Comparison of ENCODE assay signal across 23 cellular contexts in genomic region chr2:234884591-234884990, GRCh38.
"Had no signal": no experiment of that assay in that cellular context is flagged by ENCODE, and none has a peak within 500 bp of the region (broad histone marks: within the 10 kb centered on the region; RNA-seq: fewer than 3 reads in every experiment).

No MANE protein-coding gene starts in this region.

- H3K4me1 ChIP-seq: left lung, lower lobe of right lung, prostate gland, spleen had no signal

- FAIRE-seq: endometrium, urothelium cell line had no signal

- H3K27me3 ChIP-seq: gastroesophageal sphincter, heart left ventricle, hepatocyte, left lung, spleen, testis, upper lobe of left lung had no signal

- H3K9me3 ChIP-seq: gastroesophageal sphincter, heart left ventricle, left lung, lower lobe of right lung, prostate gland, spleen, testis, tibial artery, upper lobe of left lung had no signal

- ATAC-seq: effector memory CD8-positive, alpha-beta T cell; gastroesophageal sphincter; heart left ventricle; left cardiac atrium; left lung; lower lobe of right lung; natural killer cell; right cardiac atrium; stimulated activated memory B cell treated with anti-CD40 and anti-IgM and Interleukin-4, amounts not matched to agents 10 μg/mL and 1 μg/mL and 100 μg/mL, for 72 hours; stimulated activated naive CD8-positive, alpha-beta T cell treated with anti-CD3 and anti-CD28 coated beads, Interleukin-15, Interleukin-2, amounts not matched to agents 100 U/mL and 50 U/mL, for 24 hours had no signal

- H3K4me3 ChIP-seq: coronary artery, gastroesophageal sphincter, heart left ventricle, hepatocyte, left lung, lower lobe of right lung, prostate gland, skin epidermis, spleen, testis, tibial artery, upper lobe of left lung had no signal

- H3K36me3 ChIP-seq: gastroesophageal sphincter, heart left ventricle, left lung, lower lobe of right lung, prostate gland, spleen, tibial artery, upper lobe of left lung had no signal

- DNase-seq: effector memory CD8-positive, alpha-beta T cell; foreskin fibroblast; heart left ventricle; left cardiac atrium; left lung; lower lobe of right lung; natural killer cell; right cardiac atrium; spleen; stimulated activated CD4-positive, alpha-beta T cell treated with anti-CD3 and anti-CD28 coated beads, Interleukin-4, amount 100 ng/mL, for 4 hours; stimulated activated naive CD8-positive, alpha-beta T cell treated with anti-CD3 and anti-CD28 coated beads, Interleukin-15, Interleukin-2, amounts not matched to agents 100 U/mL and 50 U/mL, for 24 hours; substantia nigra; testis; tibial artery; upper lobe of left lung had no signal

- H3K27ac ChIP-seq: coronary artery, gastroesophageal sphincter, heart left ventricle, hepatocyte, left lung, lower lobe of right lung, prostate gland, skin epidermis, spleen, testis, tibial artery, upper lobe of left lung had no signal
